5 cellular contexts compared by ENCODE assay signal in the genomic region with DNA sequence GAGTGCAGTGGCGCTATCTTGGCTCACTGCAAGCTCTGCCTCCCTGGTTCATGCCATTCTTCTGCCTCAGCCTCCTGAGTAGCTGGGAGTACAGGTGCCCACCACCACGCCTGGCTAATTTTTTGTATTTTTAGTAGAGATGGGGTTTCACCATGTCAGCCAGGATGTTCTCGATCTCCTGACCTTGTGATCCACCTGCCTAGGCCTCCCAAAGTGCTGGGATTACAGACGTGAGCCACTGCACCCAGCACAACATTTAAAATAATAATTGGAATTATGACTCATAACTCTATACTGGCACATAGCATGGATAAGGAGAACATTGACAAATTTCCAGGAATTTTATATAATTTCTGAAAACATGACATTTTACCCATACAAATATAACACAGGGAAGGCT. TPM values are rescaled to one million over a fixed set of nuclear protein-coding genes. Genes with fewer than 3 reads are reported as not detected.
"Had no signal": no experiment of that assay in that cellular context is flagged by ENCODE, and none has a peak within 500 bp of the region (broad histone marks: within the 10 kb centered on the region; RNA-seq: fewer than 3 reads in every experiment).

No MANE protein-coding gene starts in this region.

RNA-seq across cellular contexts. Expression of gene DBET, which starts 54.2 kb away (rescaled TPM):
- total RNA-seq: GM23338, H1, H9, HT-29, IMR-90 had no signal
- polyA plus RNA-seq: H1, IMR-90 had no signal

RNA-seq across cellular contexts. Expression of gene DUX4, which starts 55.1 kb away (rescaled TPM):
- total RNA-seq: GM23338, H1, H9, HT-29, IMR-90 had no signal
- polyA plus RNA-seq: GM23338, H1, IMR-90 had no signal
